ENCODE assay signal across 13 cellular contexts in the genomic region with DNA sequence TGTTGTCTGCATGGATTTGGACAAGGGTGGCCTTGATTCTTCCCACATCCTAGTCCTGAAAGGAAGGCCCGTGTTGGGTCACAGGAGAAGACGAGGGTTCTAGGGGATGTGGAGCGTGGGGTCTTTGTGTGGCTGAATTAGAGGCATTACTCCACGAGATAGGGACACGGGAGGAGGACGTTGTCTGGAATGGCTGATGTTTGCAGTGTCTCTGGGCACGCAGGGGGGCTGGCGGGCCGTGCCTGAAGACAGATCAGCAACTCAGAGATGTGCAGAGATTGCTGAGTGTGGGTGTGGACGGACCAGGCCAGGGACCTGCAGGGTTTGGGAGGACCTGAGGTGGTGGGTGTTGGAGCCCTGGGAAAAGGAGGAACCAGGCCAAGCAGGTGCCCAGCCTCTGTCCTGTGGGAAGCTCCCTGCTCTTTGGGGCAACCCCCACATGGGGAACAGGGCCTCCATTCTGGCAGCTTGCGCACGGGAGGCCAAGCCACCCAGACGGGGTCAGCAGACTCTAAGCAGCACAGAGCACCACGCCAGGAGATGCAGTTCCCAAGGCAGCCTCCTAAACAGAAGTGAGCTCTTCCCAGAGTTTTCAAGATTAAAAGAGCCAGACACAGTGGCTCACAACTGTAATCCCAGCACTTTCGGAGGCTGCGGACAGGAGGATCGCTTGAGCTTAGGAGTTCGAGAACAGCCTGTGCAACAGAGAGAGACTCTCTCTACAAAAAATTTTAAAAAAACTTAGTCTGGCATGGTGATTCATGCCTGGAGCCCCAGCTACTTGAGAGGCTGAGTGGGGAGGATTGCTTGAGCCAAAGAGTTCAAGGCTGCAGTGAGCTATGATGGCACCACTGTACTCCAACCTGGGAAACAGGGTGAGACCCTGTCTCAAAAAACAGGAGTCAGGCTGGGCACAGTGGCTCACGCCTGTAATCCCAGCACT.
DNase-seq lines count a peak whose midpoint lies in the region; ATAC-seq, FAIRE-seq and TF ChIP-seq lines count a peak whose summit lies in the region.
"Had no signal": no experiment of that assay in that cellular context is flagged by ENCODE, and none has a peak within 500 bp of the region (broad histone marks: within the 10 kb centered on the region; RNA-seq: fewer than 3 reads in every experiment).

No MANE protein-coding gene starts in this region.

- no peaks in the 10 kb centered on the region for H4K20me1 ChIP-seq in fibroblast of lung (ENCODE audit: control insufficient read depth, extremely low read depth, insufficient read depth, low read length)

- POLR2A ChIA-PET in A549 (lab: Yijun Ruan, JAX): interaction anchor here (0.6 to 1.1 kb wide), 5 partner anchors 11 to 244 kb away, joined by 3 to 5 read pairs (median 3); no protein-coding TSS in a partner anchor

- WGBS in A549 (ENCODE audit: missing lambda C conversion rate): 82% methylated on average over 19 of the region's 19 CpGs
- 64 to 65% (median 65%) methylated on average over 19 of the region's 19 CpGs for WGBS in ovary, 3 donors

- no peaks in the 10 kb centered on the region for H3K27me3 ChIP-seq in fibroblast of lung (ENCODE audit: control insufficient read depth, insufficient read depth, low read length)
- no peaks in the 10 kb centered on the region for H3K27me3 ChIP-seq in ovary

- H3K4me3 ChIP-seq in A549 (no peak overlapping the region), fibroblast of lung (replicated peaks in 1 of 4; ENCODE audit: control extremely low read depth in 1 of 4, insufficient read depth in 1 of 4, low read depth in 3 of 4, low read length in 4 of 4) (no peak overlapping the region), ovary (no peak overlapping the region)

- H3K4me2 ChIP-seq in A549: peak overlapping the region; percentile 87
- H3K4me2 ChIP-seq in fibroblast of lung (ENCODE audit: extremely low read depth, insufficient read depth, low read length): peak overlapping the region; percentile 71

- no peaks in the 10 kb centered on the region for H3K36me3 ChIP-seq in fibroblast of lung (ENCODE audit: control insufficient read depth, insufficient read depth, low read length)
- no peaks in the 10 kb centered on the region for H3K36me3 ChIP-seq in ovary

- ATAC-seq in A549: peak; percentile 45 to 46; a peak in 5 of 6 replicates
- no peak for ATAC-seq in GM21447 (IDR thresholded peaks at IDR 0.05; ENCODE audit: unreplicated experiment)
- ATAC-seq in GM21381 (IDR thresholded peaks at IDR 0.05; ENCODE audit: unreplicated experiment): no peak
- ATAC-seq in HG02642 (IDR thresholded peaks at IDR 0.05; ENCODE audit: poor library complexity, unreplicated experiment): no peak
- no peak for ATAC-seq in HG03460 (IDR thresholded peaks at IDR 0.05; ENCODE audit: unreplicated experiment)

- intact Hi-C loops in ovary (cut with DNase I): loop anchor here in 1 of 4 donors (10.0 kb wide), 1 partner anchor 742 kb away; a partner anchor contains a TSS

- H3K4me1 ChIP-seq in A549 (peaks cover 62% of the 10 kb centered on the region), fibroblast of lung (ENCODE audit: control insufficient read depth, extremely low read depth, insufficient read depth, low read length) (peaks cover 7% of the 10 kb centered on the region), ovary (ENCODE audit: insufficient read depth) (peaks cover 5% of the 10 kb centered on the region)

- CTCF ChIA-PET in A549 (lab: Yijun Ruan, JAX): interaction anchor here (0.5 to 2.6 kb wide), 5 partner anchors 9 to 169 kb away, joined by 4 to 12 read pairs (median 6); no protein-coding TSS in a partner anchor

- FAIRE-seq in A549 (lab: Jason Lieb, UNC) (no peak), RCC 7860 (lab: Jason Lieb, UNC) (no peak)

- TF ChIP-seq EP300 in A549 (IDR thresholded peaks at IDR 0.05) (no peak), ovary (IDR thresholded peaks at IDR 0.05) (no peak)

- no peak overlapping the region for H2AFZ ChIP-seq in fibroblast of lung (ENCODE audit: low read length)

- H3K9ac ChIP-seq in fibroblast of lung (ENCODE audit: insufficient read depth, low read length): no peak overlapping the region

- TF ChIP-seq POLR2A in A549 (IDR thresholded peaks at IDR 0.05; ENCODE audit: low read length) (no peak), ovary (IDR thresholded peaks at IDR 0.05) (no peak)

- TF ChIP-seq CTCF in A549 (IDR thresholded peaks at IDR 0.05): no peak
- TF ChIP-seq CTCF in fibroblast of lung (conservative IDR thresholded peaks at IDR 0.05 in 1 of 2, IDR thresholded peaks at IDR 0.05 in 1 of 2; ENCODE audit: low read depth in 1 of 2, low read length in 2 of 2): no peak
- TF ChIP-seq CTCF in ovary (IDR thresholded peaks at IDR 0.05): no peak

- no peak for TF ChIP-seq RAD21 in A549 (conservative IDR thresholded peaks at IDR 0.05 in 1 of 2, IDR thresholded peaks at IDR 0.05 in 1 of 2)

- H3K27ac ChIP-seq in A549 (peak overlapping the region; percentile 83 to 95), fibroblast of lung (ENCODE audit: insufficient read depth, low read length) (no peak overlapping the region), ovary (peak overlapping the region in 1 of 2 donors; percentile 1)

- DNase-seq in A549 (ENCODE audit: low read depth in 1 of 2, low spot score in 1 of 2) (no peak), RCC 7860 (ENCODE audit: low spot score) (peak; percentile 41), fibroblast of lung (ENCODE audit: low read depth in 2 of 2) (peak in 1 of 2 donors; percentile 20), ovary (peak in 3 of 5 donors; percentile 35 to 65 (median 37))
- DNase-seq: activated CD4-positive, alpha-beta T cell treated with anti-CD3 and anti-CD28 coated beads, Interleukin-2, amount 50 U/mL, for 4 hours; activated naive CD8-positive, alpha-beta T cell treated with anti-CD3 and anti-CD28 coated beads, Interleukin-2, amount 10 ng/mL, durations not matched to agents 7 days and 5 days; NCI-H2081 treated with DMSO at 0.1 percent for 48 hours; SHP77; stimulated activated CD4-positive, alpha-beta T cell treated with anti-CD3 and anti-CD28 coated beads, Interleukin-15, amount 100 ng/mL, for 24 hours had no signal

- no peaks in the 10 kb centered on the region for H3K9me3 ChIP-seq in A549
- H3K9me3 ChIP-seq in fibroblast of lung (ENCODE audit: control insufficient read depth, insufficient read depth, low read depth, low read length): no peaks in the 10 kb centered on the region
- H3K9me3 ChIP-seq in ovary: no peaks in the 10 kb centered on the region

- H3K79me2 ChIP-seq in fibroblast of lung (ENCODE audit: control insufficient read depth, insufficient read depth, low read length): no peaks in the 10 kb centered on the region

TF ChIP-seq in A549, 52 proteins besides CTCF, POLR2A, EP300 and RAD21:
- TF ChIP-seq NFE2L2 (conservative IDR thresholded peaks at IDR 0.05; ENCODE audit: low read length) (no peak), MYC (IDR thresholded peaks at IDR 0.05; ENCODE audit: borderline replicate concordance, low read length) (no peak), NR3C1 (IDR thresholded peaks at IDR 0.05) (no peak), CHD2 (IDR thresholded peaks at IDR 0.05; ENCODE audit: low read length, partially characterized antibody) (no peak), JUN (IDR thresholded peaks at IDR 0.05) (no peak), HOXB5 (CRISPR knock-in tag; IDR thresholded peaks at IDR 0.05) (no peak), ZC3H11A (IDR thresholded peaks at IDR 0.05) (no peak), ZFP36 (IDR thresholded peaks at IDR 0.05; ENCODE audit: borderline replicate concordance, partially characterized antibody) (no peak), CHD4 (IDR thresholded peaks at IDR 0.05; ENCODE audit: borderline replicate concordance) (no peak)

Comparison
In these comparisons a context has a peak if more than half of its experiments do, and no peak if none do; other contexts are left out.
1. ATAC-seq: peak in A549 (2 of 2); none in GM21447 (single experiment), GM21381 (single experiment), HG02642 (single experiment) and HG03460 (single experiment).
2. DNase-seq: peak in RCC 7860 (single experiment) and ovary (3 of 5); none in A549 (0 of 2).